ENCODE assay signal across 18 cellular contexts in the genomic region with DNA sequence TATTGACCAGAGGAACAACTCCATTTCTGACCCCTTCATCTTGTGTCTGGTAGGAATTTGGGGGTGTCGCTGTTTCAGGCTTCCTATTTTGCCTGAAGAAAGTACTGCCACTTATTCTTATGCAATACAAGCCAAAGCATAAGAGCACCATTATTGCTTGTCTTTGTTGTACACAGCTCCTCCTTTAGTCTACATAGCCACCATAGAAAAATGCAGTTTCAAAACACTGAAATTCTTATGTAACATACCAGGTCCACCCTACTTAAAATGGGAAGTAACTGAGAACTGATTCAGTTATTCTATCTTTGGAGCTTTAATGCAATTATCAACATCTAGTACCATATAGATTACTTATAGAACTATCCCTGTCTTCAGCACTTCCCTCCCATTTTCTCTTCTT.
DNase-seq lines count a peak whose midpoint lies in the region; ATAC-seq and TF ChIP-seq lines count a peak whose summit lies in the region.
"Had no signal": no experiment of that assay in that cellular context is flagged by ENCODE, and none has a peak within 500 bp of the region (broad histone marks: within the 10 kb centered on the region; RNA-seq: fewer than 3 reads in every experiment).

No MANE protein-coding gene starts in this region.

- no peak overlapping the region for H2AK5ac ChIP-seq in IMR-90 (ENCODE audit: low read depth, low read length)

- no peaks in the 10 kb centered on the region for H3K27me3 ChIP-seq in IMR-90 (ENCODE audit: control insufficient read depth, insufficient read depth, low read length)

- dilution Hi-C loops in IMR-90 (cut with HindIII; ENCODE audit: low sequenced_read_pairs, unreplicated experiment) = no loop called here

- H3K9me1 ChIP-seq in IMR-90 (ENCODE audit: insufficient read depth, low read length) = no peaks in the 10 kb centered on the region

- no peak overlapping the region for H3K27ac ChIP-seq in IMR-90 (ENCODE audit: insufficient read depth, low read length)

- H4K91ac ChIP-seq in IMR-90 (ENCODE audit: insufficient read depth, low read depth, low read length) = no peak overlapping the region

- no peak overlapping the region for H3K14ac ChIP-seq in IMR-90 (replicated peaks; ENCODE audit: low read depth, low read length)

- peak; percentile 76 for ATAC-seq in IMR-90 (ENCODE audit: low read depth)

- H2AFZ ChIP-seq in IMR-90 (replicated peaks; ENCODE audit: low read length, poor library complexity) = no peak overlapping the region

- TF ChIP-seq CTCF in AG10803 (conservative IDR thresholded peaks at IDR 0.05; ENCODE audit: low read length) (no peak), IMR-90 (conservative IDR thresholded peaks at IDR 0.05; ENCODE audit: low read depth, low read length) (no peak)

- no peak overlapping the region for H3K18ac ChIP-seq in IMR-90 (ENCODE audit: low read depth, low read length)

- no peak overlapping the region for H3K4me2 ChIP-seq in IMR-90 (ENCODE audit: low read depth, low read length)

- no peak overlapping the region for H2AK9ac ChIP-seq in IMR-90 (replicated peaks; ENCODE audit: low read depth, low read length, poor library complexity)

- H3K4ac ChIP-seq in IMR-90 (ENCODE audit: low read depth, low read length) = no peak overlapping the region

- H3K4me3 ChIP-seq in AG10803 (ENCODE audit: low read length) (no peak overlapping the region), IMR-90 (ENCODE audit: insufficient read depth, low read depth, low read length) (no peak overlapping the region)

- H4K8ac ChIP-seq in IMR-90 (ENCODE audit: low read depth in 2 of 2, low read length in 2 of 2) = no peak overlapping the region

- BruUV-seq in IMR-90 (replicated peaks; lab: Mats Ljungman, UMichigan) = no TSS peak

- CTCF ChIA-PET in IMR-90 (lab: Yijun Ruan, JAX) = no interaction called here

- no peak overlapping the region for H4K5ac ChIP-seq in IMR-90 (ENCODE audit: low read depth, low read length)

- no peaks in the 10 kb centered on the region for H3K4me1 ChIP-seq in IMR-90 (ENCODE audit: control insufficient read depth, insufficient read depth, low read length)

- H4K20me1 ChIP-seq in IMR-90 (ENCODE audit: insufficient read depth, low read length) = no peaks in the 10 kb centered on the region

- no peak for TF ChIP-seq POLR2A in IMR-90 (IDR thresholded peaks at IDR 0.05; ENCODE audit: low read depth, low read length)

- H3K9me3 ChIP-seq in IMR-90 (ENCODE audit: control insufficient read depth, insufficient read depth, low read length) = no peaks in the 10 kb centered on the region

- in situ Hi-C loops in IMR-90 (cut with MboI; ENCODE audit: low sequenced_read_pairs) = no loop called here
- in situ Hi-C loops in KBM-7 (cut with MboI; ENCODE audit: low pct_unique_long_range_greater_than_20kb, low sequenced_read_pairs) = no loop called here

- intact Hi-C loops in IMR-90 (cut with micrococcal nuclease) = no loop called here

- H3K23ac ChIP-seq in IMR-90 (ENCODE audit: low read depth, low read length) = no peak overlapping the region

- WGBS in IMR-90 (ENCODE audit: extremely low coverage in 2 of 2, insufficient read length in 1 of 2), 2 experiments = no CpG with 5 or more reads among the region's 1 CpG

- H2BK15ac ChIP-seq in IMR-90 (ENCODE audit: low read depth, low read length) = no peak overlapping the region

- no peak overlapping the region for H3K9ac ChIP-seq in IMR-90 (ENCODE audit: low read depth, low read length)

- TF ChIP-seq RAD21 in IMR-90 (IDR thresholded peaks at IDR 0.05; ENCODE audit: low read length) = no peak

- DNase-seq in AG10803 (ENCODE audit: low read depth) = peak; percentile 9
- DNase-seq in IMR-90 = peak; percentile 20
- DNase-seq in NOMO-1 treated with dmso at 0.1 percent for 144 hours (lab: John Stamatoyannopoulos, UW; ENCODE audit: unreplicated experiment) = peak; percentile 66
- peak; percentile 22 for DNase-seq in fibroblast of peridontal ligament (ENCODE audit: extremely low read depth)
- no peak for DNase-seq in activated naive CD4-positive, alpha-beta T cell treated with anti-CD3 and anti-CD28 coated beads, Interleukin-2, amount 50 U/mL, for 16 hours
- no peak for DNase-seq in KBM-7
- no peak for DNase-seq in activated gamma-delta T cell treated with Interleukin-2 at 50 U/mL for 16 hours
- DNase-seq: Calu3; CD4-positive, alpha-beta T cell; HFFc6; Karpas-422; MM.1S; NCI-H1436 treated with DMSO at 0.1 percent for 48 hours; NCI-H2029 treated with DMSO at 0.1 percent for 48 hours; NCI-H2171 treated with DMSO at 0.1 percent for 48 hours; NCI-H446 treated with DMSO at 0.1 percent for 48 hours; NCI-H774; SHP77 had no signal

- H2BK120ac ChIP-seq in IMR-90 (ENCODE audit: low read depth, low read length) = no peak overlapping the region

- no peaks in the 10 kb centered on the region for H3K36me3 ChIP-seq in IMR-90 (ENCODE audit: control insufficient read depth, insufficient read depth, low read length)

- no peak overlapping the region for H2BK5ac ChIP-seq in IMR-90 (ENCODE audit: low read depth, low read length, poor library complexity, severe bottlenecking)

- no peak overlapping the region for H3K56ac ChIP-seq in IMR-90 (ENCODE audit: extremely low read depth, insufficient read depth, low read length)

- no peak overlapping the region for H2BK20ac ChIP-seq in IMR-90 (ENCODE audit: low read depth, low read length)

- POLR2A ChIA-PET in IMR-90 (lab: Charles Lee; ENCODE audit: unreplicated experiment) = no interaction called here

- no peaks in the 10 kb centered on the region for H3K79me1 ChIP-seq in IMR-90 (ENCODE audit: low read depth in 1 of 2, low read length in 2 of 2)

TF ChIP-seq in IMR-90, 13 proteins besides CTCF, POLR2A, EP300 and RAD21:
- TF ChIP-seq MAZ (IDR thresholded peaks at IDR 0.05; ENCODE audit: borderline replicate concordance, low read depth, low read length) (no peak), NFE2L2 (IDR thresholded peaks at IDR 0.05; ENCODE audit: low read depth, low read length) (no peak), FOS (IDR thresholded peaks at IDR 0.05; ENCODE audit: low read depth, low read length) (no peak), MAFK (IDR thresholded peaks at IDR 0.05; ENCODE audit: low read depth, low read length) (no peak), SMC3 (IDR thresholded peaks at IDR 0.05; ENCODE audit: low read depth, low read length) (no peak), CEBPB (IDR thresholded peaks at IDR 0.05; ENCODE audit: low read depth, low read length) (no peak), RCOR1 (IDR thresholded peaks at IDR 0.05; ENCODE audit: insufficient replicate concordance, low read length) (no peak), CHD1 (IDR thresholded peaks at IDR 0.05; ENCODE audit: low read depth, low read length) (no peak), RFX5 (IDR thresholded peaks at IDR 0.05; ENCODE audit: low read depth, low read length) (no peak), BHLHE40 (IDR thresholded peaks at IDR 0.05; ENCODE audit: low read depth, low read length) (no peak), MXI1 (IDR thresholded peaks at IDR 0.05; ENCODE audit: borderline replicate concordance, low read depth, low read length) (no peak)
- TF ChIP-seq, protein P1, sequence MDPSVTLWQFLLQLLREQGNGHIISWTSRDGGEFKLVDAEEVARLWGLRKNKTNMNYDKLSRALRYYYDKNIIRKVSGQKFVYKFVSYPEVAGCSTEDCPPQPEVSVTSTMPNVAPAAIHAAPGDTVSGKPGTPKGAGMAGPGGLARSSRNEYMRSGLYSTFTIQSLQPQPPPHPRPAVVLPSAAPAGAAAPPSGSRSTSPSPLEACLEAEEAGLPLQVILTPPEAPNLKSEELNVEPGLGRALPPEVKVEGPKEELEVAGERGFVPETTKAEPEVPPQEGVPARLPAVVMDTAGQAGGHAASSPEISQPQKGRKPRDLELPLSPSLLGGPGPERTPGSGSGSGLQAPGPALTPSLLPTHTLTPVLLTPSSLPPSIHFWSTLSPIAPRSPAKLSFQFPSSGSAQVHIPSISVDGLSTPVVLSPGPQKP (IDR thresholded peaks at IDR 0.05; ENCODE audit: borderline replicate concordance, low read depth, low read length) = no peak
- TF ChIP-seq, protein P2, sequence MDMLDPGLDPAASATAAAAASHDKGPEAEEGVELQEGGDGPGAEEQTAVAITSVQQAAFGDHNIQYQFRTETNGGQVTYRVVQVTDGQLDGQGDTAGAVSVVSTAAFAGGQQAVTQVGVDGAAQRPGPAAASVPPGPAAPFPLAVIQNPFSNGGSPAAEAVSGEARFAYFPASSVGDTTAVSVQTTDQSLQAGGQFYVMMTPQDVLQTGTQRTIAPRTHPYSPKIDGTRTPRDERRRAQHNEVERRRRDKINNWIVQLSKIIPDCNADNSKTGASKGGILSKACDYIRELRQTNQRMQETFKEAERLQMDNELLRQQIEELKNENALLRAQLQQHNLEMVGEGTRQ (IDR thresholded peaks at IDR 0.05; ENCODE audit: low read depth, low read length) = no peak
TF ChIP-seq in IMR-90: peak in this region for 0.

Comparison
In these comparisons a context has a peak if more than half of its experiments do, and no peak if none do; other contexts are left out.
1. DNase-seq: peak in AG10803 (single experiment), IMR-90 (single experiment), NOMO-1 treated with dmso at 0.1 percent for 144 hours (single experiment) and fibroblast of peridontal ligament (single experiment); none in activated naive CD4-positive, alpha-beta T cell treated with anti-CD3 and anti-CD28 coated beads, Interleukin-2, amount 50 U/mL, for 16 hours (single experiment), KBM-7 (single experiment) and activated gamma-delta T cell treated with Interleukin-2 at 50 U/mL for 16 hours (single experiment).